ENCODE assay signal across 19 cellular contexts in genomic region chr2:180456811-180457210, GRCh38.
"Had no signal": no experiment of that assay in that cellular context is flagged by ENCODE, and none has a peak within 500 bp of the region (broad histone marks: within the 10 kb centered on the region; RNA-seq: fewer than 3 reads in every experiment).

No MANE protein-coding gene starts in this region.

- H3K4me3 ChIP-seq: cardiac muscle cell, K562 had no signal

- H3K36me3 ChIP-seq: brain microvascular endothelial cell, cardiac muscle cell had no signal

- H3K27ac ChIP-seq: brain microvascular endothelial cell, cardiac muscle cell had no signal

- DNase-seq: activated CD4-positive, alpha-beta memory T cell treated with anti-CD3 and anti-CD28 coated beads for 36 hours; activated CD4-positive, alpha-beta T cell treated with anti-CD3 and anti-CD28 coated beads, Interleukin-2, amount 10 ng/mL, durations not matched to agents 7 days and 5 days; activated CD4-positive, CD25-positive, alpha-beta regulatory T cell; activated CD8-positive, alpha-beta memory T cell treated with anti-CD3 and anti-CD28 coated beads for 24 hours; activated gamma-delta T cell; activated naive CD4-positive, alpha-beta T cell treated with anti-CD3 and anti-CD28 coated beads for 36 hours; activated T-cell treated with anti-CD3 and anti-CD28 coated beads, Interleukin-2, amount 50 U/mL, for 48 hours; amygdala; brain microvascular endothelial cell; Karpas-422; MM.1S; NCI-H2029 treated with DMSO at 0.1 percent for 48 hours; NCI-H226; NCI-H510A treated with DMSO at 0.1 percent for 48 hours; SIG-M5; T-helper 17 cell; T-helper 9 cell had no signal

- H3K27me3 ChIP-seq: brain microvascular endothelial cell, cardiac muscle cell had no signal
